ENCODE assay signal across 21 cellular contexts in the genomic region with DNA sequence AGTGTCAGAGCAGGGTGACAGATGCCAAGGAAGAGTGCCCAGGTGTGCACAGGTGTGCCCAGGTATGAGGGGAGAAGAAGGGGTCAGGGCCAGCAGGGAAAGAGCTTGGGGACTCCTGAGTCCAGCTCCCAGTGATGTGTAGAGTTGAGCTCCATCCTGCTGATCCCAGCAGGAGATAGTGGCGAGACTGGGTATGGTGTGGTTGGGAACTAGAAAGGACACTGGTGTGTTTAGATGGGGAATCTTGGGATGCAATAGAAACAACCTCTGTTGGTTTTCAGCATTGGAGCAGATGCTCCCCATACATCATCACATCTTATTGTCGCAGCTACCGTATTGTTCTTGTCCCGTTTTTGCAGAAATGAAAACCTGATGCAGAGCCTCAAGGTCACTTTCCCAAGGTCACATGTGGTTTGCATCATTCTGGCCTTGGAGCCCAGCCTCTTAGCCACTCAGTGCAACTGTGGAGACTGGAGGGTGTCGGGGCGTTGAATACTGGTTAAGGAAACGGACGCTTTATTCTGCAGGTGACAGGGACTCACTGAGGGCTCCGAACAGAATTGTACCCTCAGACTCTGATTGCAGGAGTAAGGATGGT.
DNase-seq lines count a peak whose midpoint lies in the region; ATAC-seq, FAIRE-seq and TF ChIP-seq lines count a peak whose summit lies in the region.
"Had no signal": no experiment of that assay in that cellular context is flagged by ENCODE, and none has a peak within 500 bp of the region (broad histone marks: within the 10 kb centered on the region; RNA-seq: fewer than 3 reads in every experiment).

No MANE protein-coding gene starts in this region.

- no peak for TF ChIP-seq RAD21 in HepG2 (CRISPR knock-in tag; IDR thresholded peaks at IDR 0.05)

- H3K36me3 ChIP-seq in HepG2 (replicated peaks in 1 of 2; ENCODE audit: control insufficient read depth in 1 of 2, insufficient read depth in 2 of 2, low read length in 2 of 2) (no peaks in the 10 kb centered on the region), right lobe of liver (no peaks in the 10 kb centered on the region), uterus (no peaks in the 10 kb centered on the region)
- H3K36me3 ChIP-seq: heart right ventricle, left ventricle myocardium inferior had no signal

- TF ChIP-seq POLR2A in HepG2 (IDR thresholded peaks at IDR 0.05; ENCODE audit: insufficient read depth in 1 of 2, low read depth in 2 of 2, low read length in 2 of 2) (no peak), right lobe of liver (IDR thresholded peaks at IDR 0.05) (no peak), uterus (IDR thresholded peaks at IDR 0.05) (no peak)

- H3K4me3 ChIP-seq in HepG2 (replicated peaks in 1 of 3; ENCODE audit: insufficient read depth in 1 of 3, low read depth in 2 of 3, low read length in 3 of 3), result peak overlapping the region; percentile 6 to 45 (median 17); a peak in 4 of 6 replicates
- H3K4me3 ChIP-seq in right lobe of liver, result no peak overlapping the region
- H3K4me3 ChIP-seq in uterus, result no peak overlapping the region
- H3K4me3 ChIP-seq: A549, heart right ventricle, left ventricle myocardium inferior had no signal

- H3K36me3 Mint-ChIP-seq in chondrocyte (ENCODE audit: low read depth), result no peaks in the 10 kb centered on the region
- no peaks in the 10 kb centered on the region for H3K36me3 Mint-ChIP-seq in neural crest cell (ENCODE audit: low read depth)
- H3K36me3 Mint-ChIP-seq in stimulated activated memory B cell treated with anti-CD40 and anti-IgM and Interleukin-4, amounts not matched to agents 10 μg/mL and 1 μg/mL and 100 μg/mL, for 72 hours, result no peaks in the 10 kb centered on the region

- H3K9ac ChIP-seq in HepG2 (ENCODE audit: insufficient read depth, low read depth, low read length), result peak overlapping the region; percentile 7; the same call in 1 of the 2 replicates

- H3K27ac ChIP-seq in HepG2 (ENCODE audit: extremely low read length, insufficient read depth, low read length) (no peak overlapping the region), right lobe of liver (no peak overlapping the region), uterus (peak overlapping the region; percentile 5 to 37)
- H3K27ac ChIP-seq: A549, epithelial cell of prostate, heart right ventricle, left ventricle myocardium inferior, VCaP had no signal

- ATAC-seq in HepG2 (peak; percentile 33), right lobe of liver (no peak)
- ATAC-seq in stimulated activated memory B cell treated with anti-CD40 and anti-IgM and Interleukin-4, amounts not matched to agents 10 μg/mL and 1 μg/mL and 100 μg/mL, for 72 hours, result no peak
- ATAC-seq: activated T-cell treated with anti-CD3 and anti-CD28 coated beads, Interleukin-2, amount 50 U/mL, for 4 hours had no signal

- H3K27me3 Mint-ChIP-seq in chondrocyte (ENCODE audit: low read depth), result no peaks in the 10 kb centered on the region
- peaks cover 2% of the 10 kb centered on the region for H3K27me3 Mint-ChIP-seq in neural crest cell (ENCODE audit: low read depth)
- peaks cover 49% of the 10 kb centered on the region for H3K27me3 Mint-ChIP-seq in stimulated activated memory B cell treated with anti-CD40 and anti-IgM and Interleukin-4, amounts not matched to agents 10 μg/mL and 1 μg/mL and 100 μg/mL, for 72 hours

- BruUV-seq in HepG2 (replicated peaks; lab: Mats Ljungman, UMichigan), result no TSS peak

- no peaks in the 10 kb centered on the region for H3K9me3 ChIP-seq in HepG2 (ENCODE audit: low read length)
- no peaks in the 10 kb centered on the region for H3K9me3 ChIP-seq in right lobe of liver
- H3K9me3 ChIP-seq in uterus, result no peaks in the 10 kb centered on the region
- H3K9me3 ChIP-seq: A549, heart right ventricle, left ventricle myocardium inferior had no signal

- H3K4me3 Mint-ChIP-seq in chondrocyte (ENCODE audit: unreplicated experiment), result no peak overlapping the region
- peak overlapping the region; percentile 45 for H3K4me3 Mint-ChIP-seq in neural crest cell
- H3K4me3 Mint-ChIP-seq in stimulated activated memory B cell treated with anti-CD40 and anti-IgM and Interleukin-4, amounts not matched to agents 10 μg/mL and 1 μg/mL and 100 μg/mL, for 72 hours, result no peak overlapping the region
- H3K4me3 Mint-ChIP-seq: activated CD4-positive, alpha-beta T cell treated with anti-CD3 and anti-CD28 coated beads, Interleukin-2, amount 10 ng/mL, durations not matched to agents 24 days and 14 days; activated T-cell treated with anti-CD3 and anti-CD28 coated beads, Interleukin-2, amount 50 U/mL, for 4 hours; B cell had no signal

- TF ChIP-seq EP300 in HepG2 (IDR thresholded peaks at IDR 0.05; ENCODE audit: low read depth in 2 of 2, low read length in 2 of 2), result no peak
- no peak for TF ChIP-seq EP300 in HepG2 (CRISPR knock-in tag; IDR thresholded peaks at IDR 0.05; ENCODE audit: borderline replicate concordance)

- no peaks in the 10 kb centered on the region for H3K9me3 Mint-ChIP-seq in chondrocyte (ENCODE audit: low read depth)
- H3K9me3 Mint-ChIP-seq in neural crest cell, result no peaks in the 10 kb centered on the region
- no peaks in the 10 kb centered on the region for H3K9me3 Mint-ChIP-seq in stimulated activated memory B cell treated with anti-CD40 and anti-IgM and Interleukin-4, amounts not matched to agents 10 μg/mL and 1 μg/mL and 100 μg/mL, for 72 hours
- H3K9me3 Mint-ChIP-seq: activated CD4-positive, alpha-beta T cell treated with anti-CD3 and anti-CD28 coated beads, Interleukin-2, amount 10 ng/mL, durations not matched to agents 24 days and 14 days; activated T-cell treated with anti-CD3 and anti-CD28 coated beads, Interleukin-2, amount 50 U/mL, for 4 hours had no signal

- peak; percentile 25 for DNase-seq in HepG2 (ENCODE audit: low spot score)
- DNase-seq in right lobe of liver, result no peak
- no peak for DNase-seq in chondrocyte (ENCODE audit: low spot score)
- no peak for DNase-seq in neural crest cell (ENCODE audit: low read depth, low spot score)
- DNase-seq in uterus, result no peak
- DNase-seq in HT-29 (ENCODE audit: low spot score), result no peak
- no peak for DNase-seq in NCI-H1105 treated with DMSO at 0.1 percent for 48 hours (lab: John Stamatoyannopoulos, UW)
- DNase-seq: activated CD4-positive, alpha-beta T cell treated with anti-CD3 and anti-CD28 coated beads, Interleukin-2, amount 10 ng/mL, durations not matched to agents 24 days and 14 days; activated naive CD4-positive, alpha-beta T cell; activated T-cell treated with anti-CD3 and anti-CD28 coated beads, Interleukin-2, amount 50 U/mL, for 4 hours; central memory CD4-positive, alpha-beta T cell; DMS79; heart right ventricle; left ventricle myocardium inferior; stimulated activated CD8-positive, alpha-beta memory T cell treated with anti-CD3 and anti-CD28 coated beads, Interleukin-4, amount 100 ng/mL, for 48 hours had no signal

- no peaks in the 10 kb centered on the region for H3K27me3 ChIP-seq in HepG2 (ENCODE audit: control insufficient read depth in 1 of 2, insufficient read depth in 2 of 2, low read length in 2 of 2)
- no peaks in the 10 kb centered on the region for H3K27me3 ChIP-seq in right lobe of liver
- H3K27me3 ChIP-seq in uterus, result no peaks in the 10 kb centered on the region

- no peak for TF ChIP-seq CTCF in HepG2 (CRISPR knock-in tag; IDR thresholded peaks at IDR 0.05)
- TF ChIP-seq CTCF in right lobe of liver (IDR thresholded peaks at IDR 0.05), result no peak
- no peak for TF ChIP-seq CTCF in chondrocyte (IDR thresholded peaks at IDR 0.05)
- no peak for TF ChIP-seq CTCF in neural crest cell (conservative IDR thresholded peaks at IDR 0.05)
- TF ChIP-seq CTCF in uterus (IDR thresholded peaks at IDR 0.05), result no peak

- POLR2A ChIA-PET in HepG2 (lab: Yijun Ruan, JAX), result interaction anchor here (0.6 kb wide), 1 partner anchor 30 kb away, joined by 3 read pairs; no protein-coding TSS in a partner anchor

- H3K27ac Mint-ChIP-seq in chondrocyte (ENCODE audit: unreplicated experiment) (peak overlapping the region; percentile 37), neural crest cell (ENCODE audit: unreplicated experiment) (no peak overlapping the region)
- H3K27ac Mint-ChIP-seq in stimulated activated memory B cell treated with anti-CD40 and anti-IgM and Interleukin-4, amounts not matched to agents 10 μg/mL and 1 μg/mL and 100 μg/mL, for 72 hours, result no peak overlapping the region
- H3K27ac Mint-ChIP-seq: activated CD4-positive, alpha-beta T cell treated with anti-CD3 and anti-CD28 coated beads, Interleukin-2, amount 10 ng/mL, durations not matched to agents 24 days and 14 days; B cell; progenitor cell of endocrine pancreas had no signal

- peaks cover 35% of the 10 kb centered on the region for H3K4me1 Mint-ChIP-seq in chondrocyte (ENCODE audit: low read depth)
- peaks cover 62% of the 10 kb centered on the region for H3K4me1 Mint-ChIP-seq in neural crest cell
- H3K4me1 Mint-ChIP-seq in stimulated activated memory B cell treated with anti-CD40 and anti-IgM and Interleukin-4, amounts not matched to agents 10 μg/mL and 1 μg/mL and 100 μg/mL, for 72 hours, result no peaks in the 10 kb centered on the region
- H3K4me1 Mint-ChIP-seq: activated CD4-positive, alpha-beta T cell treated with anti-CD3 and anti-CD28 coated beads, Interleukin-2, amount 10 ng/mL, durations not matched to agents 24 days and 14 days; B cell had no signal

- in situ Hi-C loops in HepG2 (cut with HindIII; ENCODE audit: extremely low pct_ligation_motif_present, low pct_unique_long_range_greater_than_20kb), result no loop called here

- WGBS in HepG2 (ENCODE audit: low lambda C conversion rate), result 44% methylated on average over 9 of the region's 9 CpGs
- WGBS in right lobe of liver (ENCODE audit: insufficient coverage, low coverage, low lambda C conversion rate, missing lambda C conversion rate), result 97% methylated on average over 9 of the region's 9 CpGs

- peaks cover 56% of the 10 kb centered on the region for H3K4me1 ChIP-seq in HepG2 (ENCODE audit: insufficient read depth, low read length)
- H3K4me1 ChIP-seq in right lobe of liver, result no peaks in the 10 kb centered on the region
- peaks cover 0 to 17% of the 10 kb centered on the region in 2 donors for H3K4me1 ChIP-seq in uterus

- peak overlapping the region; percentile 79 for H3K4me2 ChIP-seq in HepG2 (ENCODE audit: low read depth, low read length)
- H3K4me2 ChIP-seq: A549 had no signal

- intact Hi-C loops in HepG2 (cut with micrococcal nuclease; ENCODE audit: unreplicated experiment) (loop anchor here (10.0 kb wide), 1 partner anchor 166 kb away; the partner anchor contains the start of gene AGAP1), right lobe of liver (cut with DNase I) (no loop called here), uterus (cut with DNase I; ENCODE audit: low total_unique reads) (no loop called here)

- peaks cover 42% of the 10 kb centered on the region for H3K79me2 ChIP-seq in HepG2 (ENCODE audit: insufficient read depth, low read length)

- peak; percentile 37 for FAIRE-seq in HepG2 (lab: Jason Lieb, UNC)
- FAIRE-seq: A549 had no signal

- H2AFZ ChIP-seq in HepG2 (ENCODE audit: low read length), result no peak overlapping the region

- peaks cover 61% of the 10 kb centered on the region for H4K20me1 ChIP-seq in HepG2 (ENCODE audit: insufficient read depth, low read length)

- CTCF ChIA-PET in HepG2 (lab: Yijun Ruan, JAX; ENCODE audit: low intra/inter-chr PET ratio, low total read pairs), result no interaction called here

Comparison
In these comparisons a context has a peak if more than half of its experiments do, and no peak if none do; other contexts are left out.
1. H3K4me3 ChIP-seq: peak in HepG2 (3 of 3); none in right lobe of liver (0 of 3) and uterus (0 of 2).
2. H3K27ac ChIP-seq: peak in uterus (2 of 2); none in HepG2 (single experiment) and right lobe of liver (0 of 3).